ENCODE assay signal across 9 cellular contexts in genomic region chr20:63273180-63273579, GRCh38. TPM values are rescaled to one million over a fixed set of nuclear protein-coding genes. Genes with fewer than 3 reads are reported as not detected.
DNase-seq lines count a peak whose midpoint lies in the region; ATAC-seq and TF ChIP-seq lines count a peak whose summit lies in the region.
"Had no signal": no experiment of that assay in that cellular context is flagged by ENCODE, and none has a peak within 500 bp of the region (broad histone marks: within the 10 kb centered on the region; RNA-seq: fewer than 3 reads in every experiment).

No MANE protein-coding gene starts in this region.

- peaks cover 17% of the 10 kb centered on the region for H3K36me3 Mint-ChIP-seq in brain

- no peak for TF ChIP-seq CTCF in left ventricle myocardium inferior (IDR thresholded peaks at IDR 0.05; ENCODE audit: borderline replicate concordance)
- TF ChIP-seq CTCF in brain (conservative IDR thresholded peaks at IDR 0.05) = no peak
- no peak for TF ChIP-seq CTCF in vagina (IDR thresholded peaks at IDR 0.05)

- intact Hi-C loops in left ventricle myocardium inferior (cut with micrococcal nuclease) = no loop called here
- intact Hi-C loops in left cardiac atrium (cut with DNase I) = no loop called here
- intact Hi-C loops in vagina (cut with DNase I) = no loop called here

- no peaks in the 10 kb centered on the region for H3K9me3 Mint-ChIP-seq in brain

- ATAC-seq in left cardiac atrium = no peak

- H3K27ac ChIP-seq in left ventricle myocardium inferior (replicated peaks) = peak overlapping the region; percentile 77
- H3K27ac ChIP-seq in mesodermal cell (ENCODE audit: low read depth, low read length, severe bottlenecking) = peak overlapping the region; percentile 49
- peak overlapping the region; percentile 53 for H3K27ac ChIP-seq in vagina

- DNase-seq in left ventricle myocardium inferior (no peak), left cardiac atrium (no peak), vagina (ENCODE audit: extremely low spot score in 2 of 2) (no peak), 8988T (no peak), SIG-M5 (lab: John Stamatoyannopoulos, UW) (no peak), T1000 (lab: John Stamatoyannopoulos, UW) (no peak)

- H3K4me3 Mint-ChIP-seq in brain = peak overlapping the region; percentile 91 to 98 (median 94)

- H3K27ac Mint-ChIP-seq in brain = peak overlapping the region; percentile 90 to 96 (median 93)

- TF ChIP-seq POLR2A in vagina (IDR thresholded peaks at IDR 0.05) = no peak

- H3K36me3 ChIP-seq in left ventricle myocardium inferior = peaks cover 24% of the 10 kb centered on the region
- H3K36me3 ChIP-seq in mesodermal cell (ENCODE audit: control insufficient read depth, insufficient read depth, low read length) = peaks cover 39% of the 10 kb centered on the region
- H3K36me3 ChIP-seq in vagina = peaks cover 0 to 19% of the 10 kb centered on the region in 2 donors

- 1% methylated on average over 13 to 17 of the region's 21 CpGs for WGBS in mesodermal cell (ENCODE audit: insufficient coverage in 2 of 2), 2 experiments

- H3K9me3 ChIP-seq in left ventricle myocardium inferior (replicated peaks) (no peaks in the 10 kb centered on the region), mesodermal cell (ENCODE audit: control insufficient read depth, low read length) (no peaks in the 10 kb centered on the region), vagina (no peaks in the 10 kb centered on the region)

- peaks cover 6% of the 10 kb centered on the region for H3K27me3 ChIP-seq in left ventricle myocardium inferior (ENCODE audit: low read depth)
- no peaks in the 10 kb centered on the region for H3K27me3 ChIP-seq in vagina

- peak overlapping the region; percentile 98 for H3K4me3 ChIP-seq in left ventricle myocardium inferior
- H3K4me3 ChIP-seq in mesodermal cell (ENCODE audit: extremely low read depth, insufficient read depth, low read length, poor library complexity, severe bottlenecking) = peak overlapping the region; percentile 96
- peak overlapping the region; percentile 87 to 97 for H3K4me3 ChIP-seq in vagina

- peaks cover 6% of the 10 kb centered on the region for H3K27me3 Mint-ChIP-seq in brain

- H3K4me1 ChIP-seq in left ventricle myocardium inferior (peaks cover 37% of the 10 kb centered on the region), mesodermal cell (ENCODE audit: control insufficient read depth, insufficient read depth, low read length, poor library complexity, severe bottlenecking) (peaks cover 6% of the 10 kb centered on the region), vagina (peaks cover 27% of the 10 kb centered on the region)

- peaks cover 54% of the 10 kb centered on the region for H3K4me1 Mint-ChIP-seq in brain

RNA-seq across cellular contexts. Expression of gene ARFGAP1, which starts 0.6 kb away (rescaled TPM):
- total RNA-seq in left ventricle myocardium inferior (33.4 TPM), left cardiac atrium (10 to 100 TPM; 32.1 to 50.3 TPM), vagina (44.7 TPM)
- 42.2 TPM for polyA plus RNA-seq in brain (ENCODE audit: insufficient read depth, low read depth, low replicate concordance)
- polyA plus RNA-seq in mesodermal cell (2013, experiment 1 of 2) = 155 TPM
- 126 TPM for polyA plus RNA-seq in mesodermal cell (2013, experiment 2 of 2)

RNA-seq across cellular contexts. Expression of gene NKAIN4, which starts 18.9 kb away (rescaled TPM):
- total RNA-seq in left ventricle myocardium inferior = not detected
- total RNA-seq in left cardiac atrium = not detected
- polyA plus RNA-seq in brain (ENCODE audit: insufficient read depth, low read depth, low replicate concordance) = 17.7 TPM
- polyA plus RNA-seq in mesodermal cell (2013, experiment 1 of 2) = 10.0 TPM
- 9.2 TPM for polyA plus RNA-seq in mesodermal cell (2013, experiment 2 of 2)
- total RNA-seq in vagina = not detected
- total RNA-seq: myocyte had no signal

RNA-seq across cellular contexts. Expression of gene COL20A1, which starts 19.8 kb away (rescaled TPM):
- total RNA-seq in left ventricle myocardium inferior (not detected), left cardiac atrium (not detected), vagina (not detected)
- 4.3 TPM for polyA plus RNA-seq in brain (ENCODE audit: insufficient read depth, low read depth, low replicate concordance)
- polyA plus RNA-seq in mesodermal cell (2013, experiment 1 of 2) = 0.15 TPM
- not detected for polyA plus RNA-seq in mesodermal cell (2013, experiment 2 of 2)

RNA-seq across cellular contexts. Expression of gene BIRC7, which starts 37.5 kb away (rescaled TPM):
- total RNA-seq in left ventricle myocardium inferior = 0.27 TPM
- under 1 TPM in 1 of 2 donors, not detected in 1; 0.94 TPM for total RNA-seq in left cardiac atrium
- not detected for polyA plus RNA-seq in brain (ENCODE audit: insufficient read depth, low read depth, low replicate concordance)
- polyA plus RNA-seq in mesodermal cell (2013, experiment 1 of 2) = 1.00 TPM
- polyA plus RNA-seq in mesodermal cell (2013, experiment 2 of 2) = 0.96 TPM
- total RNA-seq in vagina = 2.7 TPM
- total RNA-seq: myocyte had no signal

RNA-seq across cellular contexts. Expression of gene YTHDF1, which starts 57.2 kb away (rescaled TPM):
- total RNA-seq in left ventricle myocardium inferior (22.2 TPM), left cardiac atrium (10 to 100 TPM; 19.3 to 29.9 TPM), vagina (27.7 TPM)
- 41.3 TPM for polyA plus RNA-seq in brain (ENCODE audit: insufficient read depth, low read depth, low replicate concordance)
- 36.3 TPM for polyA plus RNA-seq in mesodermal cell (2013, experiment 1 of 2)
- 29.8 TPM for polyA plus RNA-seq in mesodermal cell (2013, experiment 2 of 2)
